ENCODE assay signal across 17 cellular contexts in genomic region chr1:198105185-198105584, GRCh38. TPM values are rescaled to one million over a fixed set of nuclear protein-coding genes. Genes with fewer than 3 reads are reported as not detected.
DNase-seq lines count a peak whose midpoint lies in the region; ATAC-seq and TF ChIP-seq lines count a peak whose summit lies in the region.
"Had no signal": no experiment of that assay in that cellular context is flagged by ENCODE, and none has a peak within 500 bp of the region (broad histone marks: within the 10 kb centered on the region; RNA-seq: fewer than 3 reads in every experiment).

No MANE protein-coding gene starts in this region.

- DNase-seq in left cardiac atrium (no peak), Right ventricle myocardium superior (no peak), myocyte (ENCODE audit: low read depth) (peak; percentile 44), neuronal stem cell (ENCODE audit: low spot score) (peak; percentile 6), germinal center (ENCODE audit: low spot score) (no peak), brain microvascular endothelial cell (no peak), hepatocyte (ENCODE audit: low spot score) (no peak)
- DNase-seq: 8988T; CD4-positive, alpha-beta memory T cell; DMS153; DMS79; GF-D8; GOT3; H7; HFFc6 had no signal

- H3K27ac ChIP-seq in neuronal stem cell (replicated peaks; ENCODE audit: low read length) = no peak overlapping the region
- no peak overlapping the region for H3K27ac ChIP-seq in brain microvascular endothelial cell
- H3K27ac ChIP-seq in hepatocyte = no peak overlapping the region
- H3K27ac ChIP-seq: BLaER1 had no signal

- H3K18ac ChIP-seq in neuronal stem cell (ENCODE audit: low read length) = no peak overlapping the region

- H3K9ac ChIP-seq in neuronal stem cell (ENCODE audit: low read depth, low read length, poor library complexity) = no peak overlapping the region
- H3K9ac ChIP-seq: BLaER1 had no signal

- no peak overlapping the region for H2BK15ac ChIP-seq in neuronal stem cell (ENCODE audit: low read length)

- H3K79me1 ChIP-seq in neuronal stem cell (ENCODE audit: low read depth, low read length) = no peaks in the 10 kb centered on the region

- H2AK5ac ChIP-seq in neuronal stem cell (ENCODE audit: low read depth, low read length) = no peak overlapping the region

- H3K4me2 ChIP-seq in neuronal stem cell (ENCODE audit: insufficient read depth, low read length, poor library complexity, severe bottlenecking) = no peak overlapping the region
- no peak overlapping the region for H3K4me2 ChIP-seq in hepatocyte
- H3K4me2 ChIP-seq: BLaER1 had no signal

- TF ChIP-seq CTCF in brain microvascular endothelial cell (IDR thresholded peaks at IDR 0.05; ENCODE audit: low read depth, low read length, missing control alignments) = no peak
- TF ChIP-seq CTCF in hepatocyte (IDR thresholded peaks at IDR 0.05; ENCODE audit: poor library complexity) = no peak

- H3K27me3 ChIP-seq in neuronal stem cell (ENCODE audit: control insufficient read depth in 3 of 3, insufficient read depth in 3 of 3, low read depth in 1 of 3, low read length in 3 of 3) = no peaks in the 10 kb centered on the region
- H3K27me3 ChIP-seq in brain microvascular endothelial cell (replicated peaks) = no peaks in the 10 kb centered on the region
- no peaks in the 10 kb centered on the region for H3K27me3 ChIP-seq in hepatocyte
- H3K27me3 ChIP-seq: BLaER1 had no signal

- H2BK120ac ChIP-seq in neuronal stem cell (ENCODE audit: low read depth, low read length) = no peak overlapping the region

- H2BK12ac ChIP-seq in neuronal stem cell (ENCODE audit: low read length) = no peak overlapping the region

- no peak overlapping the region for H3K14ac ChIP-seq in neuronal stem cell (ENCODE audit: low read length)

- H3K79me2 ChIP-seq in hepatocyte = no peaks in the 10 kb centered on the region

- no peak overlapping the region for H4K8ac ChIP-seq in neuronal stem cell (ENCODE audit: low read depth, low read length)

- H3K23ac ChIP-seq in neuronal stem cell (ENCODE audit: low read depth, low read length, poor library complexity) = no peak overlapping the region

- no peaks in the 10 kb centered on the region for H4K20me1 ChIP-seq in hepatocyte (ENCODE audit: insufficient read depth, poor library complexity, severe bottlenecking)
- H4K20me1 ChIP-seq: BLaER1 had no signal

- H3K9me3 ChIP-seq in neuronal stem cell (replicated peaks in 1 of 2; ENCODE audit: control insufficient read depth in 2 of 2, insufficient read depth in 1 of 2, low read depth in 1 of 2, low read length in 2 of 2) = no peaks in the 10 kb centered on the region
- H3K9me3 ChIP-seq in hepatocyte (ENCODE audit: low read depth) = no peaks in the 10 kb centered on the region
- H3K9me3 ChIP-seq: BLaER1 had no signal

- no peak overlapping the region for H4K91ac ChIP-seq in neuronal stem cell (ENCODE audit: low read depth, low read length, poor library complexity)

- ATAC-seq in left cardiac atrium = peak; percentile 38 to 90
- no peak for ATAC-seq in Right ventricle myocardium superior (ENCODE audit: poor library complexity)
- ATAC-seq: HCT116 had no signal

- H3K36me3 ChIP-seq in neuronal stem cell (replicated peaks in 1 of 2; ENCODE audit: control insufficient read depth in 2 of 2, insufficient read depth in 2 of 2, low read length in 2 of 2) = no peaks in the 10 kb centered on the region
- H3K36me3 ChIP-seq in brain microvascular endothelial cell (replicated peaks) = no peaks in the 10 kb centered on the region
- H3K36me3 ChIP-seq in hepatocyte (replicated peaks; ENCODE audit: insufficient read depth, low read depth) = no peaks in the 10 kb centered on the region
- H3K36me3 ChIP-seq: BLaER1 had no signal

- intact Hi-C loops in left cardiac atrium (cut with DNase I) (no loop called here), Right ventricle myocardium superior (cut with DNase I) (no loop called here)

- H2AFZ ChIP-seq in neuronal stem cell (ENCODE audit: low read length) = no peak overlapping the region
- H2AFZ ChIP-seq in hepatocyte = no peak overlapping the region

- no peaks in the 10 kb centered on the region for H3K4me1 ChIP-seq in neuronal stem cell (ENCODE audit: control insufficient read depth in 2 of 2, insufficient read depth in 1 of 2, low read depth in 1 of 2, low read length in 2 of 2)
- H3K4me1 ChIP-seq in hepatocyte (ENCODE audit: insufficient read depth) = no peaks in the 10 kb centered on the region
- H3K4me1 ChIP-seq: BLaER1 had no signal

- in situ Hi-C loops in brain microvascular endothelial cell (cut with HindIII; ENCODE audit: low pct_ligation_motif_present, low sequenced_read_pairs) = no loop called here

- no peak overlapping the region for H3K4ac ChIP-seq in neuronal stem cell (ENCODE audit: low read length)

- WGBS in neuronal stem cell (ENCODE audit: extremely low coverage in 2 of 2, insufficient read length in 2 of 2, insufficient replicate concordance in 1 of 2), 2 donors = no CpG with 5 or more reads among the region's 1 CpG
- 45% methylated on average over 1 of the region's 1 CpG for WGBS in hepatocyte (ENCODE audit: low lambda C conversion rate, missing lambda C conversion rate)

- no peak overlapping the region for H3K4me3 ChIP-seq in neuronal stem cell (ENCODE audit: low read length in 2 of 2)
- H3K4me3 ChIP-seq in brain microvascular endothelial cell (ENCODE audit: low read depth, low read length) = no peak overlapping the region
- H3K4me3 ChIP-seq in hepatocyte = no peak overlapping the region
- H3K4me3 ChIP-seq: BLaER1 had no signal

- no peaks in the 10 kb centered on the region for H3K9me2 ChIP-seq in hepatocyte (replicated peaks; ENCODE audit: insufficient read depth)

- H2BK5ac ChIP-seq in neuronal stem cell (ENCODE audit: low read length) = no peak overlapping the region

RNA-seq across cellular contexts. Expression of gene NEK7, which starts 51.6 kb away (rescaled TPM):
- total RNA-seq in left cardiac atrium = 100 to 1,000 TPM; 155 TPM
- 185 TPM for total RNA-seq in Right ventricle myocardium superior
- 106 and 134 TPM in 2 replicates for total RNA-seq in myocyte
- polyA plus RNA-seq in myocyte (2012) = 48.1 TPM
- 8.8 TPM for polyA plus RNA-seq in neuronal stem cell (2013, experiment 1 of 2)
- 9.7 TPM for polyA plus RNA-seq in neuronal stem cell (2013, experiment 2 of 2)
- 86.9 and 87.7 TPM in 2 replicates for total RNA-seq in hepatocyte
- polyA plus RNA-seq in hepatocyte = 25.6 and 28.7 TPM in 2 replicates

Comparison
In these comparisons a context has a peak if more than half of its experiments do, and no peak if none do; other contexts are left out.
1. DNase-seq: peak in myocyte (single experiment) and neuronal stem cell (single experiment); none in left cardiac atrium (single experiment), Right ventricle myocardium superior (single experiment), germinal center (single experiment), brain microvascular endothelial cell (single experiment) and hepatocyte (single experiment).